In the genomic region with DNA sequence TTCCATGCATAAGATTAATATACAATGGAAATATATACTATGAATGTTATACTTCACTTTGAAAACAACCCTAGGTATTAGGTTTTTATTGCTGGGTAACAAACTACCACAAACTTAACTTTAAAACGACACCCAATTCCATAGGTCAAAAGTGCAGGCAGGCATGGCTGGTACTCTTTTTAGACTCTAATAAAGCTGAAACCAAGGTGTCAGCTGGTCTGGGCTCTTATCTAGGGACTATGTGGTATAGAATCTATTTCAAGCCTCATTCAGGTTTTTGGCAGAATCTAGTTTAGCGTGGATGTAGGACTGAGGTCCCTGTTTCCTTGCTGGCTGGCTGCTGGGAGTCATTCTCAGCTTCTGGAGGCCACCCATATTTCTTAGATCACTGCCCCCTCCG, we compare ENCODE assay signal across 20 cellular contexts.
DNase-seq lines count a peak whose midpoint lies in the region; ATAC-seq and TF ChIP-seq lines count a peak whose summit lies in the region.
"Had no signal": no experiment of that assay in that cellular context is flagged by ENCODE, and none has a peak within 500 bp of the region (broad histone marks: within the 10 kb centered on the region; RNA-seq: fewer than 3 reads in every experiment).

No MANE protein-coding gene starts in this region.

- H3K79me2 ChIP-seq in KMS-11 (ENCODE audit: insufficient read depth, low read depth) = no peaks in the 10 kb centered on the region

- in situ Hi-C loops in HAP-1 (cut with MboI; ENCODE audit: low sequenced_read_pairs) = no loop called here

- POLR2A ChIA-PET in GM10248 (lab: Yijun Ruan, JAX) = interaction anchor here (0.6 kb wide), 1 partner anchor 84 kb away, joined by 3 read pairs; a partner anchor contains a TSS

- H4K20me1 ChIP-seq in KMS-11 (ENCODE audit: insufficient read depth) = no peaks in the 10 kb centered on the region

- peaks cover 1% of the 10 kb centered on the region for H3K27me3 Mint-ChIP-seq in activated T-helper 1 cell treated with anti-CD3 and anti-CD28 coated beads, Interleukin-12 subunit alpha, Interleukin-12 subunit beta, Interleukin-2, Interleukin-4 antibody, amounts not matched to agents 30 ng/mL and 10 ng/mL and 1 ng/mL, durations not matched to agents 14 hours and 24 hours and 36 hours (ENCODE audit: insufficient read depth)
- H3K27me3 Mint-ChIP-seq: CD4-positive, alpha-beta T cell had no signal

- H3K9me3 Mint-ChIP-seq in activated T-helper 1 cell treated with anti-CD3 and anti-CD28 coated beads, Interleukin-12 subunit alpha, Interleukin-12 subunit beta, Interleukin-2, Interleukin-4 antibody, amounts not matched to agents 30 ng/mL and 10 ng/mL and 1 ng/mL, durations not matched to agents 14 hours and 24 hours and 36 hours = no peaks in the 10 kb centered on the region
- H3K9me3 Mint-ChIP-seq: CD4-positive, alpha-beta T cell; GM23338; HFFc6 had no signal

- H3K4me1 ChIP-seq in KMS-11 (ENCODE audit: low read depth, poor library complexity, severe bottlenecking) = peaks cover 26% of the 10 kb centered on the region
- H3K4me1 ChIP-seq in mucosa of descending colon (ENCODE audit: low read depth) = peaks cover 5% of the 10 kb centered on the region
- no peaks in the 10 kb centered on the region for H3K4me1 ChIP-seq in HAP-1
- no peaks in the 10 kb centered on the region for H3K4me1 ChIP-seq in breast epithelium
- H3K4me1 ChIP-seq: BE2C, Caco-2 had no signal

- peak; percentile 47 for ATAC-seq in mucosa of descending colon
- ATAC-seq: GM23338, HCT116 had no signal

- CTCF ChIA-PET in GM10248 (lab: Yijun Ruan, JAX) = interaction anchor here (1.5 to 1.7 kb wide), 3 partner anchors 10 to 13 kb away, joined by 6 read pairs; no protein-coding TSS in a partner anchor

- H3K9me3 ChIP-seq in mucosa of descending colon (no peaks in the 10 kb centered on the region), HAP-1 (no peaks in the 10 kb centered on the region), breast epithelium (peaks cover 0 to 12% of the 10 kb centered on the region in 2 donors)
- H3K9me3 ChIP-seq: BE2C, Caco-2 had no signal

- intact Hi-C loops in mucosa of descending colon (cut with DNase I, micrococcal nuclease) (no loop called here), breast epithelium (cut with DNase I; ENCODE audit: low total_unique reads) (no loop called here)
- intact Hi-C loops in activated T-helper 1 cell treated with anti-CD3 and anti-CD28 coated beads, Interleukin-12 subunit alpha, Interleukin-12 subunit beta, Interleukin-2, Interleukin-4 antibody, amounts not matched to agents 30 ng/mL and 10 ng/mL and 1 ng/mL, durations not matched to agents 14 hours and 24 hours and 36 hours (cut with micrococcal nuclease) = no loop called here

- H3K4me3 Mint-ChIP-seq in activated T-helper 1 cell treated with anti-CD3 and anti-CD28 coated beads, Interleukin-12 subunit alpha, Interleukin-12 subunit beta, Interleukin-2, Interleukin-4 antibody, amounts not matched to agents 30 ng/mL and 10 ng/mL and 1 ng/mL, durations not matched to agents 14 hours and 24 hours and 36 hours = no peak overlapping the region
- H3K4me3 Mint-ChIP-seq: CD4-positive, alpha-beta T cell; GM23338; HFFc6 had no signal

- no peak for TF ChIP-seq CTCF in KMS-11 (conservative IDR thresholded peaks at IDR 0.05; ENCODE audit: low read depth, low read length)
- TF ChIP-seq CTCF in mucosa of descending colon (IDR thresholded peaks at IDR 0.05) = no peak
- TF ChIP-seq CTCF in GM10248 (IDR thresholded peaks at IDR 0.05; ENCODE audit: control extremely low read depth, extremely low read depth, low read depth, missing control alignments) = no peak
- TF ChIP-seq CTCF in breast epithelium (IDR thresholded peaks at IDR 0.05) = no peak

- H3K4me1 Mint-ChIP-seq in activated T-helper 1 cell treated with anti-CD3 and anti-CD28 coated beads, Interleukin-12 subunit alpha, Interleukin-12 subunit beta, Interleukin-2, Interleukin-4 antibody, amounts not matched to agents 30 ng/mL and 10 ng/mL and 1 ng/mL, durations not matched to agents 14 hours and 24 hours and 36 hours (ENCODE audit: low read depth) = no peaks in the 10 kb centered on the region

- H3K27ac ChIP-seq in KMS-11 (0 out of 2 replicates have a peak overlapping the region, but pooled peaks have one; percentile 1), breast epithelium (no peak overlapping the region)
- H3K27ac ChIP-seq: HL-60 had no signal

- no peak overlapping the region for H2AFZ ChIP-seq in KMS-11 (ENCODE audit: low read depth)
- H2AFZ ChIP-seq: GM23338 had no signal

- TF ChIP-seq POLR2A in breast epithelium (IDR thresholded peaks at IDR 0.05) = no peak

- no peaks in the 10 kb centered on the region for H3K27me3 ChIP-seq in KMS-11 (ENCODE audit: insufficient read depth, low read depth)
- H3K27me3 ChIP-seq in HAP-1 (ENCODE audit: low read depth) = no peaks in the 10 kb centered on the region
- no peaks in the 10 kb centered on the region for H3K27me3 ChIP-seq in breast epithelium
- H3K27me3 ChIP-seq: BE2C had no signal

- H3K36me3 Mint-ChIP-seq in activated T-helper 1 cell treated with anti-CD3 and anti-CD28 coated beads, Interleukin-12 subunit alpha, Interleukin-12 subunit beta, Interleukin-2, Interleukin-4 antibody, amounts not matched to agents 30 ng/mL and 10 ng/mL and 1 ng/mL, durations not matched to agents 14 hours and 24 hours and 36 hours (ENCODE audit: low read depth) = no peaks in the 10 kb centered on the region

- DNase-seq in NCI-H524 (lab: John Stamatoyannopoulos, UW) = peak; percentile 5
- peak; percentile 70 for DNase-seq in RPMI8226
- DNase-seq in mucosa of descending colon = no peak
- no peak for DNase-seq in activated T-helper 1 cell treated with anti-CD3 and anti-CD28 coated beads, Interleukin-12 subunit alpha, Interleukin-12 subunit beta, Interleukin-2, Interleukin-4 antibody, amounts not matched to agents 30 ng/mL and 10 ng/mL and 1 ng/mL, durations not matched to agents 14 hours and 24 hours and 36 hours (ENCODE audit: low spot score)
- no peak for DNase-seq in HAP-1 (ENCODE audit: low spot score in 2 of 2)
- DNase-seq in GM10248 (ENCODE audit: extremely low spot score) = no peak
- no peak for DNase-seq in breast epithelium (ENCODE audit: low spot score in 2 of 2)
- DNase-seq: ACHN; BE2C; C1 segment of cervical spinal cord; Caco-2; CD4-positive, alpha-beta T cell; DMS153; DMS79; GDM1; HFFc6 had no signal

- H3K36me3 ChIP-seq in KMS-11 (ENCODE audit: insufficient read depth) (no peaks in the 10 kb centered on the region), mucosa of descending colon (ENCODE audit: low read depth) (no peaks in the 10 kb centered on the region), HAP-1 (replicated peaks) (no peaks in the 10 kb centered on the region), breast epithelium (no peaks in the 10 kb centered on the region)
- H3K36me3 ChIP-seq: BE2C had no signal

- H3K27ac Mint-ChIP-seq in activated T-helper 1 cell treated with anti-CD3 and anti-CD28 coated beads, Interleukin-12 subunit alpha, Interleukin-12 subunit beta, Interleukin-2, Interleukin-4 antibody, amounts not matched to agents 30 ng/mL and 10 ng/mL and 1 ng/mL, durations not matched to agents 14 hours and 24 hours and 36 hours = no peak overlapping the region
- H3K27ac Mint-ChIP-seq: CD4-positive, alpha-beta T cell; GM23338; HFFc6 had no signal

- peak overlapping the region; percentile 32 for H3K4me2 ChIP-seq in KMS-11
- H3K4me2 ChIP-seq: GM23338 had no signal

- H3K9ac ChIP-seq in KMS-11 = no peak overlapping the region

- no peak overlapping the region for H3K4me3 ChIP-seq in KMS-11 (IDR thresholded peaks at IDR 0.05; ENCODE audit: insufficient read depth, low read depth, low read length)
- no peak overlapping the region for H3K4me3 ChIP-seq in mucosa of descending colon
- no peak overlapping the region for H3K4me3 ChIP-seq in HAP-1
- H3K4me3 ChIP-seq in breast epithelium = no peak overlapping the region
- H3K4me3 ChIP-seq: GM23338 had no signal

Comparison
In these comparisons a context has a peak if more than half of its experiments do, and no peak if none do; other contexts are left out.
1. DNase-seq: peak in NCI-H524 (2 of 2) and RPMI8226 (single experiment); none in mucosa of descending colon (0 of 3), activated T-helper 1 cell treated with anti-CD3 and anti-CD28 coated beads, Interleukin-12 subunit alpha, Interleukin-12 subunit beta, Interleukin-2, Interleukin-4 antibody, amounts not matched to agents 30 ng/mL and 10 ng/mL and 1 ng/mL, durations not matched to agents 14 hours and 24 hours and 36 hours (single experiment), HAP-1 (0 of 2), GM10248 (single experiment) and breast epithelium (0 of 2).